ENCODE assay signal across 1 cellular context in the genomic region with DNA sequence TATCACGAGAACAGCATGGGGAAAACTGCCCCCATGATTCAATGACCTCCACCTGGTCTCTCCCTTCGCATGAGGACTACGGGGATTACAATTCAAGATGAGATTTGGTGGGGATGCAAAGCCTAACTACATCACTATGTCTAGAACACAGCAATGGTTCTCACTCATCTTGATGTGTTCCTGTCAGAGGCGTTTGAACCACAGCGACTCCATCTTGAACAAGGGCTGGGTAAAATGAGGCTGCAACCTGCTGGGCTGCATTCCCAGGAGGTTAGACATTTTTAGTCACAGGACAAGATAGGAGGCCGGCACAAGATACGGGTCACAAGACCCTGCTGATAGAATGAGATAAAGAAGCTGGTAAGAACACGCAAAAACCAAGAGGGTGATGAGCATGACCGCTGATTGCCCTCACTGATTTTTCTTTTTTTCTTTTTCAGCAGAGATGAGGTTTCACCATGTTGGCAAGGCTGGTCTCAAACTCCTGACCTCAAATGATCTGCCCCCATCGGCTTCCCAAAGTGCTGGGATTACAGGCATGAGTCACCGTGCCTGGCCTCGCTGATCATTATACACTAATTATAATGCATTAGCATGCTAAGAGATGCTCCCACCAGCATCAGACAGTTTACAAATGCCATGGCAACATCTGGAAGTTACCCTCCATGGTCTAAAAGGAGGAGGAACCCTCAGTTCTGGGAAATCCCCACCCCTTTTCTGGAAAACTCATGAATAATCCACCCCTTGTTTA.
A peak's percentile ranks its signal among the peaks of the same experiment; 100 is the strongest.
TF ChIP-seq lines count a peak whose summit lies in the region.

No MANE protein-coding gene starts in this region.

TF ChIP-seq in K562, 482 proteins besides CTCF, POLR2A, EP300 and RAD21 (continued from another document and continues in another):
- TF ChIP-seq MGA (IDR thresholded peaks at IDR 0.05) (no peak), POLR2G (IDR thresholded peaks at IDR 0.05; ENCODE audit: low read depth, low read length) (no peak), FOXK1 (CRISPR knock-in tag; IDR thresholded peaks at IDR 0.05; ENCODE audit: borderline replicate concordance) (no peak), NCOA6 (IDR thresholded peaks at IDR 0.05) (no peak), NELFE (IDR thresholded peaks at IDR 0.05; ENCODE audit: insufficient read depth, insufficient read length) (no peak), SP1 (CRISPR knock-in tag; IDR thresholded peaks at IDR 0.05) (no peak), YBX1 (IDR thresholded peaks at IDR 0.05) (no peak), FOSL1 (tag; conservative IDR thresholded peaks at IDR 0.05) (peak; percentile 66), EZH2 (IDR thresholded peaks at IDR 0.05; ENCODE audit: borderline replicate concordance, low read depth, low read length) (no peak), POLR3G (IDR thresholded peaks at IDR 0.05; ENCODE audit: extremely low read depth, insufficient read length, insufficient replicate concordance) (no peak), SFPQ (IDR thresholded peaks at IDR 0.05; ENCODE audit: low read depth, low read length) (no peak), RBM14 (IDR thresholded peaks at IDR 0.05; ENCODE audit: borderline replicate concordance, insufficient read depth, low read depth, low read length) (no peak), ZFP1 (CRISPR knock-in tag; IDR thresholded peaks at IDR 0.05) (0 out of 2 replicates have a peak, but pooled peaks have one; percentile 39), ZNF197 (CRISPR knock-in tag; IDR thresholded peaks at IDR 0.05; ENCODE audit: low read depth) (0 out of 2 replicates have a peak, but pooled peaks have one; percentile 57), ZNF778 (CRISPR knock-in tag; IDR thresholded peaks at IDR 0.05) (no peak), TCF15 (CRISPR knock-in tag; IDR thresholded peaks at IDR 0.05) (no peak; the same call in 1 of the 2 replicates), MCM3 (IDR thresholded peaks at IDR 0.05) (no peak), RBM17 (IDR thresholded peaks at IDR 0.05; ENCODE audit: borderline replicate concordance, low read depth, low read length) (no peak), CREB5 (CRISPR knock-in tag; IDR thresholded peaks at IDR 0.05) (no peak), L3MBTL2 (IDR thresholded peaks at IDR 0.05) (no peak), HMG20B (CRISPR knock-in tag; IDR thresholded peaks at IDR 0.05) (no peak), SMARCA4 (IDR thresholded peaks at IDR 0.05) (no peak), DIDO1 (tag; IDR thresholded peaks at IDR 0.05; ENCODE audit: low read depth) (no peak), SNRNP70 (optimal IDR thresholded peaks at IDR 0.05; ENCODE audit: low read depth, low read length) (no peak), ZNF174 (CRISPR knock-in tag; IDR thresholded peaks at IDR 0.05) (no peak), POLR2AphosphoS5 (IDR thresholded peaks at IDR 0.05; ENCODE audit: control insufficient read depth, insufficient read depth, low read depth, low read length) (no peak)
- TF ChIP-seq, protein P1, sequence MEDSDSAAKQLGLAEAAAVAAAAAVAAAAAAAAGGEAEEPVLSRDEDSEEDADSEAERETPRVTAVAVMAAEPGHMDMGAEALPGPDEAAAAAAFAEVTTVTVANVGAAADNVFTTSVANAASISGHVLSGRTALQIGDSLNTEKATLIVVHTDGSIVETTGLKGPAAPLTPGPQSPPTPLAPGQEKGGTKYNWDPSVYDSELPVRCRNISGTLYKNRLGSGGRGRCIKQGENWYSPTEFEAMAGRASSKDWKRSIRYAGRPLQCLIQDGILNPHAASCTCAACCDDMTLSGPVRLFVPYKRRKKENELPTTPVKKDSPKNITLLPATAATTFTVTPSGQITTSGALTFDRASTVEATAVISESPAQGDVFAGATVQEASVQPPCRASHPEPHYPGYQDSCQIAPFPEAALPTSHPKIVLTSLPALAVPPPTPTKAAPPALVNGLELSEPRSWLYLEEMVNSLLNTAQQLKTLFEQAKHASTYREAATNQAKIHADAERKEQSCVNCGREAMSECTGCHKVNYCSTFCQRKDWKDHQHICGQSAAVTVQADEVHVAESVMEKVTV (CRISPR knock-in tag; IDR thresholded peaks at IDR 0.05) = no peak
- TF ChIP-seq, protein P2, sequence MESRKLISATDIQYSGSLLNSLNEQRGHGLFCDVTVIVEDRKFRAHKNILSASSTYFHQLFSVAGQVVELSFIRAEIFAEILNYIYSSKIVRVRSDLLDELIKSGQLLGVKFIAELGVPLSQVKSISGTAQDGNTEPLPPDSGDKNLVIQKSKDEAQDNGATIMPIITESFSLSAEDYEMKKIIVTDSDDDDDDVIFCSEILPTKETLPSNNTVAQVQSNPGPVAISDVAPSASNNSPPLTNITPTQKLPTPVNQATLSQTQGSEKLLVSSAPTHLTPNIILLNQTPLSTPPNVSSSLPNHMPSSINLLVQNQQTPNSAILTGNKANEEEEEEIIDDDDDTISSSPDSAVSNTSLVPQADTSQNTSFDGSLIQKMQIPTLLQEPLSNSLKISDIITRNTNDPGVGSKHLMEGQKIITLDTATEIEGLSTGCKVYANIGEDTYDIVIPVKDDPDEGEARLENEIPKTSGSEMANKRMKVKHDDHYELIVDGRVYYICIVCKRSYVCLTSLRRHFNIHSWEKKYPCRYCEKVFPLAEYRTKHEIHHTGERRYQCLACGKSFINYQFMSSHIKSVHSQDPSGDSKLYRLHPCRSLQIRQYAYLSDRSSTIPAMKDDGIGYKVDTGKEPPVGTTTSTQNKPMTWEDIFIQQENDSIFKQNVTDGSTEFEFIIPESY (CRISPR knock-in tag; IDR thresholded peaks at IDR 0.05) = no peak
- TF ChIP-seq, protein P3, sequence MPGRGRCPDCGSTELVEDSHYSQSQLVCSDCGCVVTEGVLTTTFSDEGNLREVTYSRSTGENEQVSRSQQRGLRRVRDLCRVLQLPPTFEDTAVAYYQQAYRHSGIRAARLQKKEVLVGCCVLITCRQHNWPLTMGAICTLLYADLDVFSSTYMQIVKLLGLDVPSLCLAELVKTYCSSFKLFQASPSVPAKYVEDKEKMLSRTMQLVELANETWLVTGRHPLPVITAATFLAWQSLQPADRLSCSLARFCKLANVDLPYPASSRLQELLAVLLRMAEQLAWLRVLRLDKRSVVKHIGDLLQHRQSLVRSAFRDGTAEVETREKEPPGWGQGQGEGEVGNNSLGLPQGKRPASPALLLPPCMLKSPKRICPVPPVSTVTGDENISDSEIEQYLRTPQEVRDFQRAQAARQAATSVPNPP (IDR thresholded peaks at IDR 0.05; ENCODE audit: borderline replicate concordance, insufficient read depth, insufficient read length) = no peak
